In the genomic region with DNA sequence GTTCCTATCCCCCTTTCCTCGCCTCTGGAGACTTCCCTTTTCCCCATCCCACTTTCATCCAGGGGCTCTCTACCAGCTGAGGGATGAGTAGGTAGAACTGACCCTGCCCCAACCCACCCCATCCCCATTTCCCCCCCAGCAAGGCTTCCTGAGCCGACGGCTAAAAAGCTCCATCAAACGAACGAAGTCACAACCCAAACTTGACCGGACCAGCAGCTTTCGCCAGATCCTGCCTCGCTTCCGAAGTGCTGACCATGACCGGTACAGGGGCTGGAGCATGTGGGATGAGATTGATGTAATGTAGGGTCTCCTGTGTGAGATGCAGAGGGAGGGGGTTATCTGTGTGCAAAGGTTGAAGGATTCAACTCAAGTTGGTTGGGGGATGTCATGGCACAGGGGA, we compare ENCODE assay signal across 10 cellular contexts. TPM values are rescaled to one million over a fixed set of nuclear protein-coding genes. Genes with fewer than 3 reads are reported as not detected.
DNase-seq lines count a peak whose midpoint lies in the region; ATAC-seq and TF ChIP-seq lines count a peak whose summit lies in the region.
"Had no signal": no experiment of that assay in that cellular context is flagged by ENCODE, and none has a peak within 500 bp of the region (broad histone marks: within the 10 kb centered on the region; RNA-seq: fewer than 3 reads in every experiment).

No MANE protein-coding gene starts in this region.

- peaks cover 39% of the 10 kb centered on the region for H3K36me3 ChIP-seq in iPS-20b (ENCODE audit: insufficient read depth, low read depth, low read length)
- H3K36me3 ChIP-seq in transverse colon, result peaks cover 0 to 18% (median 0%) of the 10 kb centered on the region in 4 donors
- no peaks in the 10 kb centered on the region for H3K36me3 ChIP-seq in hepatocyte (replicated peaks; ENCODE audit: insufficient read depth, low read depth)

- H3K9me2 ChIP-seq in hepatocyte (replicated peaks; ENCODE audit: insufficient read depth), result no peaks in the 10 kb centered on the region

- DNase-seq in Right ventricle myocardium inferior (ENCODE audit: missing footprints) (peak; percentile 26), right cardiac atrium (no peak), transverse colon (no peak), hepatocyte (ENCODE audit: low spot score) (no peak), 8988T (no peak)
- no peak for DNase-seq in activated CD8-positive, alpha-beta T cell treated with anti-CD3 and anti-CD28 coated beads, Interleukin-2, amount 10 ng/mL, durations not matched to agents 7 days and 5 days
- no peak for DNase-seq in stimulated activated naive CD4-positive, alpha-beta T cell (lab: John Stamatoyannopoulos, UW)
- DNase-seq: foreskin keratinocyte, NCI-H1417 had no signal

- in situ Hi-C loops in transverse colon (cut with MboI; ENCODE audit: low pct_ligation_motif_present in 1 of 4, low pct_unique_long_range_greater_than_20kb in 1 of 4, low sequenced_read_pairs in 3 of 4), result no loop called here

- no peak for TF ChIP-seq CTCF in transverse colon (IDR thresholded peaks at IDR 0.05)
- TF ChIP-seq CTCF in hepatocyte (IDR thresholded peaks at IDR 0.05; ENCODE audit: poor library complexity), result no peak

- ATAC-seq in Right ventricle myocardium inferior, result no peak
- no peak for ATAC-seq in right cardiac atrium
- ATAC-seq in activated CD8-positive, alpha-beta T cell treated with anti-CD3 and anti-CD28 coated beads, Interleukin-2, amount 10 ng/mL, durations not matched to agents 7 days and 5 days, result no peak
- ATAC-seq: foreskin keratinocyte had no signal

- peaks cover 55% of the 10 kb centered on the region for H3K4me1 Mint-ChIP-seq in activated CD8-positive, alpha-beta T cell treated with anti-CD3 and anti-CD28 coated beads, Interleukin-2, amount 10 ng/mL, durations not matched to agents 7 days and 5 days (ENCODE audit: low read depth)

- POLR2A ChIA-PET in activated CD8-positive, alpha-beta T cell treated with anti-CD3 and anti-CD28 coated beads, Interleukin-2, amount 10 ng/mL, durations not matched to agents 7 days and 5 days (lab: Charles Lee), result interaction anchor here (0.6 to 3.0 kb wide), 2 partner anchors 22 to 580 kb away, joined by 3 to 14 read pairs; a partner anchor contains a TSS

- H3K27me3 Mint-ChIP-seq in activated CD8-positive, alpha-beta T cell treated with anti-CD3 and anti-CD28 coated beads, Interleukin-2, amount 10 ng/mL, durations not matched to agents 7 days and 5 days (ENCODE audit: low read depth), result no peaks in the 10 kb centered on the region

- H3K9me3 ChIP-seq in right cardiac atrium (ENCODE audit: control insufficient read depth, low read length) (no peaks in the 10 kb centered on the region), iPS-20b (ENCODE audit: insufficient read depth, low read depth, low read length) (no peaks in the 10 kb centered on the region), transverse colon (no peaks in the 10 kb centered on the region), hepatocyte (ENCODE audit: low read depth) (no peaks in the 10 kb centered on the region)

- WGBS in right cardiac atrium, result 71% methylated on average over 10 of the region's 10 CpGs
- 80% methylated on average over 10 of the region's 10 CpGs; no CpG with 5 or more reads in 1 of the 2 donors for WGBS in transverse colon (ENCODE audit: low coverage in 1 of 2), 2 donors
- 67% methylated on average over 10 of the region's 10 CpGs for WGBS in hepatocyte (ENCODE audit: low lambda C conversion rate, missing lambda C conversion rate)

- peak overlapping the region; percentile 86 for H3K27ac Mint-ChIP-seq in activated CD8-positive, alpha-beta T cell treated with anti-CD3 and anti-CD28 coated beads, Interleukin-2, amount 10 ng/mL, durations not matched to agents 7 days and 5 days

- H3K9me3 Mint-ChIP-seq in activated CD8-positive, alpha-beta T cell treated with anti-CD3 and anti-CD28 coated beads, Interleukin-2, amount 10 ng/mL, durations not matched to agents 7 days and 5 days (ENCODE audit: insufficient read depth), result no peaks in the 10 kb centered on the region

- H2AFZ ChIP-seq in hepatocyte, result no peak overlapping the region

- H3K4me1 ChIP-seq in right cardiac atrium (ENCODE audit: control insufficient read depth, insufficient read depth, low read length) (peaks cover 8% of the 10 kb centered on the region), iPS-20b (ENCODE audit: insufficient read depth, low read length) (peaks cover 49% of the 10 kb centered on the region), transverse colon (peaks cover 4 to 32% (median 23%) of the 10 kb centered on the region in 4 donors), hepatocyte (ENCODE audit: insufficient read depth) (peaks cover 34% of the 10 kb centered on the region)

- no peaks in the 10 kb centered on the region for H4K20me1 ChIP-seq in hepatocyte (ENCODE audit: insufficient read depth, poor library complexity, severe bottlenecking)

- intact Hi-C loops in Right ventricle myocardium inferior (cut with DNase I) (no loop called here), right cardiac atrium (cut with DNase I) (no loop called here), transverse colon (cut with DNase I; ENCODE audit: low total_unique reads) (no loop called here)

- H3K79me2 ChIP-seq in hepatocyte, result peaks cover 38% of the 10 kb centered on the region

- no peak for TF ChIP-seq EP300 in transverse colon (IDR thresholded peaks at IDR 0.05; ENCODE audit: low read depth)

- no peaks in the 10 kb centered on the region for H3K27me3 ChIP-seq in right cardiac atrium (ENCODE audit: control insufficient read depth, insufficient read depth)
- no peaks in the 10 kb centered on the region for H3K27me3 ChIP-seq in iPS-20b (ENCODE audit: insufficient read depth, low read length)
- H3K27me3 ChIP-seq in transverse colon, result no peaks in the 10 kb centered on the region
- H3K27me3 ChIP-seq in hepatocyte, result no peaks in the 10 kb centered on the region
- H3K27me3 ChIP-seq: foreskin keratinocyte had no signal

- H3K4me3 ChIP-seq in right cardiac atrium (ENCODE audit: low read length), result no peak overlapping the region
- H3K4me3 ChIP-seq in iPS-20b (ENCODE audit: low read length), result peak overlapping the region; percentile 75
- no peak overlapping the region for H3K4me3 ChIP-seq in transverse colon
- no peak overlapping the region for H3K4me3 ChIP-seq in hepatocyte

- H3K27ac ChIP-seq in right cardiac atrium (ENCODE audit: low read length), result no peak overlapping the region
- peak overlapping the region; percentile 100 for H3K27ac ChIP-seq in iPS-20b (ENCODE audit: low read length)
- H3K27ac ChIP-seq in transverse colon, result peak overlapping the region; percentile 21 to 71 (median 60)
- no peak overlapping the region for H3K27ac ChIP-seq in hepatocyte
- H3K27ac ChIP-seq: foreskin keratinocyte had no signal

- no peak overlapping the region for H3K4me2 ChIP-seq in hepatocyte

- CTCF ChIA-PET in activated CD8-positive, alpha-beta T cell treated with anti-CD3 and anti-CD28 coated beads, Interleukin-2, amount 10 ng/mL, durations not matched to agents 7 days and 5 days (lab: Charles Lee), result no interaction called here

- H3K9ac ChIP-seq in iPS-20b (ENCODE audit: low read depth, low read length), result peak overlapping the region; percentile 98; the same call in 1 of the 2 replicates

- H3K36me3 Mint-ChIP-seq in activated CD8-positive, alpha-beta T cell treated with anti-CD3 and anti-CD28 coated beads, Interleukin-2, amount 10 ng/mL, durations not matched to agents 7 days and 5 days (ENCODE audit: low read depth), result peaks cover 25% of the 10 kb centered on the region

- TF ChIP-seq POLR2A in transverse colon (IDR thresholded peaks at IDR 0.05), result no peak

- peak overlapping the region; percentile 84 for H3K4me3 Mint-ChIP-seq in activated CD8-positive, alpha-beta T cell treated with anti-CD3 and anti-CD28 coated beads, Interleukin-2, amount 10 ng/mL, durations not matched to agents 7 days and 5 days

RNA-seq across cellular contexts. Expression of a gene that starts 12.7 kb away (rescaled TPM):
- total RNA-seq in Right ventricle myocardium inferior, result 5.2 TPM
- total RNA-seq in right cardiac atrium, result 10 to 100 TPM in 1 of 4 donors, 1 to 10 TPM in 3; 8.6 to 13.2 (median 9.0) TPM
- polyA plus RNA-seq in right cardiac atrium, result 8.0 TPM
- 10 to 100 TPM; 42.0 to 48.2 TPM for total RNA-seq in activated CD8-positive, alpha-beta T cell treated with anti-CD3 and anti-CD28 coated beads, Interleukin-2, amount 10 ng/mL, durations not matched to agents 7 days and 5 days
- 10 to 100 TPM in 2 of 4 donors, 1 to 10 TPM in 2; 4.9 to 37.2 (median 11.1) TPM for total RNA-seq in transverse colon
- 5.3 and 6.6 TPM in 2 replicates for total RNA-seq in hepatocyte
- 4.9 and 5.7 TPM in 2 replicates for polyA plus RNA-seq in hepatocyte

RNA-seq across cellular contexts. Expression of a gene that starts 14.6 kb away (rescaled TPM):
- total RNA-seq in Right ventricle myocardium inferior (107 TPM), right cardiac atrium (100 to 1,000 TPM; 128 to 177 (median 133) TPM), transverse colon (100 to 1,000 TPM in 2 of 4 donors, 10 to 100 TPM in 2; 18.9 to 134 (median 91.3) TPM), hepatocyte (121 and 150 TPM in 2 replicates)
- polyA plus RNA-seq in right cardiac atrium (170 TPM), hepatocyte (349 and 357 TPM in 2 replicates)
- total RNA-seq in activated CD8-positive, alpha-beta T cell treated with anti-CD3 and anti-CD28 coated beads, Interleukin-2, amount 10 ng/mL, durations not matched to agents 7 days and 5 days, result 100 to 1,000 TPM; 179 to 187 TPM

RNA-seq across cellular contexts. Expression of a gene that starts 21.7 kb away (rescaled TPM):
- 43.5 TPM for total RNA-seq in Right ventricle myocardium inferior
- total RNA-seq in right cardiac atrium, result 10 to 100 TPM; 55.5 to 70.6 (median 65.4) TPM
- polyA plus RNA-seq in right cardiac atrium, result 76.4 TPM
- total RNA-seq in activated CD8-positive, alpha-beta T cell treated with anti-CD3 and anti-CD28 coated beads, Interleukin-2, amount 10 ng/mL, durations not matched to agents 7 days and 5 days, result 10 to 100 TPM; 35.9 to 36.5 TPM
- 100 to 1,000 TPM in 1 of 4 donors, 10 to 100 TPM in 3; 47.8 to 110 (median 48.4) TPM for total RNA-seq in transverse colon
- total RNA-seq in hepatocyte, result 37.2 and 44.4 TPM in 2 replicates
- 42.4 and 53.0 TPM in 2 replicates for polyA plus RNA-seq in hepatocyte

RNA-seq across cellular contexts. Expression of a gene that starts 21.8 kb away (rescaled TPM):
- total RNA-seq in Right ventricle myocardium inferior, result 4.1 TPM
- 1 to 10 TPM; 3.9 to 4.9 (median 4.3) TPM for total RNA-seq in right cardiac atrium
- 2.8 TPM for polyA plus RNA-seq in right cardiac atrium
- 1 to 10 TPM; 7.3 to 9.0 TPM for total RNA-seq in activated CD8-positive, alpha-beta T cell treated with anti-CD3 and anti-CD28 coated beads, Interleukin-2, amount 10 ng/mL, durations not matched to agents 7 days and 5 days
- 1 to 10 TPM in 2 of 4 donors, not detected in 2; 2.2 to 3.2 TPM for total RNA-seq in transverse colon
- total RNA-seq in hepatocyte, result 5.1 and 6.2 TPM in 2 replicates
- polyA plus RNA-seq in hepatocyte, result 5.0 and 6.7 TPM in 2 replicates

RNA-seq across cellular contexts. Expression of a gene that starts 40.9 kb away (rescaled TPM):
- total RNA-seq in Right ventricle myocardium inferior (1.3 TPM), right cardiac atrium (1 to 10 TPM in 2 of 4 donors, under 1 TPM in 1, not detected in 1; 0.62 to 1.2 (median 1.1) TPM), transverse colon (10 to 100 TPM in 1 of 4 donors, 1 to 10 TPM in 3; 2.6 to 51.5 (median 5.8) TPM), hepatocyte (6.9 and 12.7 TPM in 2 replicates)
- polyA plus RNA-seq in right cardiac atrium (0.16 TPM), hepatocyte (6.1 and 6.6 TPM in 2 replicates)
- 100 to 1,000 TPM; 175 to 180 TPM for total RNA-seq in activated CD8-positive, alpha-beta T cell treated with anti-CD3 and anti-CD28 coated beads, Interleukin-2, amount 10 ng/mL, durations not matched to agents 7 days and 5 days

Comparison
In these comparisons a context has a peak if more than half of its experiments do, and no peak if none do; other contexts are left out.
1. H3K27ac ChIP-seq: peak in iPS-20b (single experiment) and transverse colon (4 of 4); none in right cardiac atrium (single experiment) and hepatocyte (single experiment).